ENCODE assay signal across 1 cellular context in genomic region chr1:150579110-150579954, GRCh38.
A peak's percentile ranks its signal among the peaks of the same experiment; 100 is the strongest.
TF ChIP-seq lines count a peak whose summit lies in the region.

Gene MCL1 (minus strand): TSS chr1:150579610. CDS start chr1:150579530, 80 bp downstream.

TF ChIP-seq in GM12878, 131 proteins besides CTCF, POLR2A, EP300 and RAD21 (continued from another document):
- TF ChIP-seq, protein P1, sequence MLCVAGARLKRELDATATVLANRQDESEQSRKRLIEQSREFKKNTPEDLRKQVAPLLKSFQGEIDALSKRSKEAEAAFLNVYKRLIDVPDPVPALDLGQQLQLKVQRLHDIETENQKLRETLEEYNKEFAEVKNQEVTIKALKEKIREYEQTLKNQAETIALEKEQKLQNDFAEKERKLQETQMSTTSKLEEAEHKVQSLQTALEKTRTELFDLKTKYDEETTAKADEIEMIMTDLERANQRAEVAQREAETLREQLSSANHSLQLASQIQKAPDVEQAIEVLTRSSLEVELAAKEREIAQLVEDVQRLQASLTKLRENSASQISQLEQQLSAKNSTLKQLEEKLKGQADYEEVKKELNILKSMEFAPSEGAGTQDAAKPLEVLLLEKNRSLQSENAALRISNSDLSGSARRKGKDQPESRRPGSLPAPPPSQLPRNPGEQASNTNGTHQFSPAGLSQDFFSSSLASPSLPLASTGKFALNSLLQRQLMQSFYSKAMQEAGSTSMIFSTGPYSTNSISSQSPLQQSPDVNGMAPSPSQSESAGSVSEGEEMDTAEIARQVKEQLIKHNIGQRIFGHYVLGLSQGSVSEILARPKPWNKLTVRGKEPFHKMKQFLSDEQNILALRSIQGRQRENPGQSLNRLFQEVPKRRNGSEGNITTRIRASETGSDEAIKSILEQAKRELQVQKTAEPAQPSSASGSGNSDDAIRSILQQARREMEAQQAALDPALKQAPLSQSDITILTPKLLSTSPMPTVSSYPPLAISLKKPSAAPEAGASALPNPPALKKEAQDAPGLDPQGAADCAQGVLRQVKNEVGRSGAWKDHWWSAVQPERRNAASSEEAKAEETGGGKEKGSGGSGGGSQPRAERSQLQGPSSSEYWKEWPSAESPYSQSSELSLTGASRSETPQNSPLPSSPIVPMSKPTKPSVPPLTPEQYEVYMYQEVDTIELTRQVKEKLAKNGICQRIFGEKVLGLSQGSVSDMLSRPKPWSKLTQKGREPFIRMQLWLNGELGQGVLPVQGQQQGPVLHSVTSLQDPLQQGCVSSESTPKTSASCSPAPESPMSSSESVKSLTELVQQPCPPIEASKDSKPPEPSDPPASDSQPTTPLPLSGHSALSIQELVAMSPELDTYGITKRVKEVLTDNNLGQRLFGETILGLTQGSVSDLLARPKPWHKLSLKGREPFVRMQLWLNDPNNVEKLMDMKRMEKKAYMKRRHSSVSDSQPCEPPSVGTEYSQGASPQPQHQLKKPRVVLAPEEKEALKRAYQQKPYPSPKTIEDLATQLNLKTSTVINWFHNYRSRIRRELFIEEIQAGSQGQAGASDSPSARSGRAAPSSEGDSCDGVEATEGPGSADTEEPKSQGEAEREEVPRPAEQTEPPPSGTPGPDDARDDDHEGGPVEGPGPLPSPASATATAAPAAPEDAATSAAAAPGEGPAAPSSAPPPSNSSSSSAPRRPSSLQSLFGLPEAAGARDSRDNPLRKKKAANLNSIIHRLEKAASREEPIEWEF (IDR thresholded peaks at IDR 0.05; ENCODE audit: insufficient replicate concordance, low read depth, low read length) = peak; percentile 49
- peak; percentile 36; the same call in 1 of the 2 replicates for TF ChIP-seq NR2F1 (conservative IDR thresholded peaks at IDR 0.05)
- TF ChIP-seq, protein P2, sequence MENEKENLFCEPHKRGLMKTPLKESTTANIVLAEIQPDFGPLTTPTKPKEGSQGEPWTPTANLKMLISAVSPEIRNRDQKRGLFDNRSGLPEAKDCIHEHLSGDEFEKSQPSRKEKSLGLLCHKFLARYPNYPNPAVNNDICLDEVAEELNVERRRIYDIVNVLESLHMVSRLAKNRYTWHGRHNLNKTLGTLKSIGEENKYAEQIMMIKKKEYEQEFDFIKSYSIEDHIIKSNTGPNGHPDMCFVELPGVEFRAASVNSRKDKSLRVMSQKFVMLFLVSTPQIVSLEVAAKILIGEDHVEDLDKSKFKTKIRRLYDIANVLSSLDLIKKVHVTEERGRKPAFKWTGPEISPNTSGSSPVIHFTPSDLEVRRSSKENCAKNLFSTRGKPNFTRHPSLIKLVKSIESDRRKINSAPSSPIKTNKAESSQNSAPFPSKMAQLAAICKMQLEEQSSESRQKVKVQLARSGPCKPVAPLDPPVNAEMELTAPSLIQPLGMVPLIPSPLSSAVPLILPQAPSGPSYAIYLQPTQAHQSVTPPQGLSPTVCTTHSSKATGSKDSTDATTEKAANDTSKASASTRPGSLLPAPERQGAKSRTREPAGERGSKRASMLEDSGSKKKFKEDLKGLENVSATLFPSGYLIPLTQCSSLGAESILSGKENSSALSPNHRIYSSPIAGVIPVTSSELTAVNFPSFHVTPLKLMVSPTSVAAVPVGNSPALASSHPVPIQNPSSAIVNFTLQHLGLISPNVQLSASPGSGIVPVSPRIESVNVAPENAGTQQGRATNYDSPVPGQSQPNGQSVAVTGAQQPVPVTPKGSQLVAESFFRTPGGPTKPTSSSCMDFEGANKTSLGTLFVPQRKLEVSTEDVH (IDR thresholded peaks at IDR 0.05; ENCODE audit: low read depth, partially characterized antibody) = peak; percentile 38
- peak; percentile 92 for TF ChIP-seq SMAD1 (IDR thresholded peaks at IDR 0.05; ENCODE audit: low read depth, partially characterized antibody)
- no peak for TF ChIP-seq E2F4 (IDR thresholded peaks at IDR 0.05; ENCODE audit: low read depth, low read length)
- TF ChIP-seq CHD4 (IDR thresholded peaks at IDR 0.05) = no peak
- peak; percentile 36; the same call in 1 of the 2 replicates for TF ChIP-seq PKNOX1 (IDR thresholded peaks at IDR 0.05)
- no peak for TF ChIP-seq HDAC2 (IDR thresholded peaks at IDR 0.05)
- TF ChIP-seq MYB (IDR thresholded peaks at IDR 0.05; ENCODE audit: borderline replicate concordance, low read depth, low read length) = no peak
- TF ChIP-seq POLR2AphosphoS5 (IDR thresholded peaks at IDR 0.05; ENCODE audit: low read length) = peak; percentile 99
- TF ChIP-seq ATF2 (IDR thresholded peaks at IDR 0.05; ENCODE audit: low read length) = 0 out of 2 replicates have a peak, but pooled peaks have one; percentile 35
- peak; percentile 86; the same call in 1 of the 2 replicates for TF ChIP-seq STAT1 (conservative IDR thresholded peaks at IDR 0.05)
- no peak for TF ChIP-seq KDM1A (IDR thresholded peaks at IDR 0.05; ENCODE audit: borderline replicate concordance)
- no peak for TF ChIP-seq RAD51 (IDR thresholded peaks at IDR 0.05)
- peak; percentile 99 for TF ChIP-seq ZNF384 (IDR thresholded peaks at IDR 0.05; ENCODE audit: borderline replicate concordance, low read depth, low read length)
- peak; percentile 78; the same call in 1 of the 2 replicates for TF ChIP-seq BACH1 (IDR thresholded peaks at IDR 0.05; ENCODE audit: borderline replicate concordance)
- no peak for TF ChIP-seq BCLAF1 (IDR thresholded peaks at IDR 0.05)
- TF ChIP-seq HDAC6 (IDR thresholded peaks at IDR 0.05; ENCODE audit: unreplicated experiment) = peak; percentile 37
- TF ChIP-seq HCFC1 (IDR thresholded peaks at IDR 0.05; ENCODE audit: low read length) = 0 out of 2 replicates have a peak, but pooled peaks have one; percentile 34
- TF ChIP-seq TAF1 (IDR thresholded peaks at IDR 0.05; ENCODE audit: borderline replicate concordance, low read depth, low read length) = peak; percentile 100
- TF ChIP-seq, protein P3, sequence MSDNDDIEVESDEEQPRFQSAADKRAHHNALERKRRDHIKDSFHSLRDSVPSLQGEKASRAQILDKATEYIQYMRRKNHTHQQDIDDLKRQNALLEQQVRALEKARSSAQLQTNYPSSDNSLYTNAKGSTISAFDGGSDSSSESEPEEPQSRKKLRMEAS (IDR thresholded peaks at IDR 0.05; ENCODE audit: low read depth, low read length) = peak; percentile 35; the same call in 1 of the 2 replicates
- TF ChIP-seq MXI1 (IDR thresholded peaks at IDR 0.05; ENCODE audit: low read depth, low read length) = peak; percentile 71
- TF ChIP-seq REST (IDR thresholded peaks at IDR 0.05; ENCODE audit: low read depth, low read length) = peak; percentile 61; the same call in 1 of the 2 replicates
- TF ChIP-seq NRF1 (conservative IDR thresholded peaks at IDR 0.05; ENCODE audit: low read depth, low read length) = 0 out of 2 replicates have a peak, but pooled peaks have one; percentile 9
- no peak for TF ChIP-seq YBX1 (IDR thresholded peaks at IDR 0.05)
- peak; percentile 91 for TF ChIP-seq CBFB (IDR thresholded peaks at IDR 0.05; ENCODE audit: low read depth)
- TF ChIP-seq POU2F2 (IDR thresholded peaks at IDR 0.05; ENCODE audit: borderline replicate concordance, low read depth, low read length) = peak; percentile 91
- TF ChIP-seq, protein P4, sequence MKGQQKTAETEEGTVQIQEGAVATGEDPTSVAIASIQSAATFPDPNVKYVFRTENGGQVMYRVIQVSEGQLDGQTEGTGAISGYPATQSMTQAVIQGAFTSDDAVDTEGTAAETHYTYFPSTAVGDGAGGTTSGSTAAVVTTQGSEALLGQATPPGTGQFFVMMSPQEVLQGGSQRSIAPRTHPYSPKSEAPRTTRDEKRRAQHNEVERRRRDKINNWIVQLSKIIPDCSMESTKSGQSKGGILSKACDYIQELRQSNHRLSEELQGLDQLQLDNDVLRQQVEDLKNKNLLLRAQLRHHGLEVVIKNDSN (IDR thresholded peaks at IDR 0.05; ENCODE audit: borderline replicate concordance, extremely low read length, insufficient read depth, low read depth, low read length) = no peak
- TF ChIP-seq GATAD2B (conservative IDR thresholded peaks at IDR 0.05; ENCODE audit: low read depth) = peak; percentile 95
- no peak for TF ChIP-seq KLF5 (IDR thresholded peaks at IDR 0.05; ENCODE audit: partially characterized antibody)
- TF ChIP-seq MTA3 (IDR thresholded peaks at IDR 0.05; ENCODE audit: borderline replicate concordance, low read length) = no peak; the same call in 1 of the 2 replicates
- TF ChIP-seq IRF4 (IDR thresholded peaks at IDR 0.05; ENCODE audit: low read depth, low read length) = 0 out of 2 replicates have a peak, but pooled peaks have one; percentile 15
- peak; percentile 88; the same call in 1 of the 2 replicates for TF ChIP-seq SIN3A (IDR thresholded peaks at IDR 0.05; ENCODE audit: low read depth, low read length)
- peak; percentile 70; the same call in 1 of the 2 replicates for TF ChIP-seq ZNF207 (IDR thresholded peaks at IDR 0.05; ENCODE audit: borderline replicate concordance)
- TF ChIP-seq BCL3 (IDR thresholded peaks at IDR 0.05; ENCODE audit: borderline replicate concordance, insufficient read depth, low read depth, low read length, poor library complexity, severe bottlenecking) = peak; percentile 53
TF ChIP-seq in GM12878: peak in this region for 63.
